2 cellular contexts compared by ENCODE assay signal in the genomic region with DNA sequence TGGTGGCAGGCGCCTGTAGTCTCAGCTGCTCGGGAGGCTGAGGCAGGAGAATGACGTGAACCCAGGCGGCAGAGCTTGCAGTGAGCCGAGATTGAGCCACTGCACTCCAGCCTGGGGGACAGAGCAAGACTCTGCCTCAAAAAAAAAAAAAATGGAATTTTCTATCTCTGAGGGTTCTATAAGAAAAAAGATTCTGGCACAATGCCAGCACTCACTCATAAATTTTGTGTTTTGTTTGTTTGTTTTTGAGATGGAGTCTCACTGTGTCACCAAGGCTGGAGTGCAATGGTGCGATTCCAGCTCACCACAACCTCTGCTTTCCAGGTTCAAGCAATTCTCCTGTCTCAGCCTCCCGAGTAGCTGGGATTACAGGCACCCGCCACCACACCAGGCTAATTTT. TPM values are rescaled to one million over a fixed set of nuclear protein-coding genes. Genes with fewer than 3 reads are reported as not detected.
"Had no signal": no experiment of that assay in that cellular context is flagged by ENCODE, and none has a peak within 500 bp of the region (broad histone marks: within the 10 kb centered on the region; RNA-seq: fewer than 3 reads in every experiment).

No MANE protein-coding gene starts in this region.

RNA-seq across cellular contexts. Expression of a gene that starts 38.1 kb away (rescaled TPM):
- total RNA-seq: esophagus mucosa, frontal cortex had no signal
